In the genomic region with DNA sequence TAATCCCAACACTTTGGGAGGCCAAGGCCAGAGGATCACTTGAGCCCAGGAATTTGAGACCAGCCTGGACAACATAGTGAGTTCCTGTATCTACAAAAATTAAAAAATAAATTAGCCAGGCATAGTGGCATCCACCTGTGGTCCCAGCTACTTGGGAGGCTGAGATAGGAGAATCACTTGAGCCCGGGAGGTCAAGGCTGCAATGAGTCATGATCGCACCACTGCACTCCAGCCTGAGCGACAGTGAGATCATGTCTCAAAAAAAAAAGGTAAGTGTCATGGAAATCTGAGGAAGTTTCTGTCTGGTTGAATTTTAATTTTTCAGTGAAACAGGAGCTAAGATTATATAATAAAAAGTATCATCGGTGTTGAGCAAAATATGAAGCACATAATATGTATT, we compare ENCODE assay signal across 1 cellular context.
TF ChIP-seq lines count a peak whose summit lies in the region.

No MANE protein-coding gene starts in this region.

TF ChIP-seq in GM12878, 131 proteins besides CTCF, POLR2A, EP300 and RAD21:
- TF ChIP-seq, protein P1, sequence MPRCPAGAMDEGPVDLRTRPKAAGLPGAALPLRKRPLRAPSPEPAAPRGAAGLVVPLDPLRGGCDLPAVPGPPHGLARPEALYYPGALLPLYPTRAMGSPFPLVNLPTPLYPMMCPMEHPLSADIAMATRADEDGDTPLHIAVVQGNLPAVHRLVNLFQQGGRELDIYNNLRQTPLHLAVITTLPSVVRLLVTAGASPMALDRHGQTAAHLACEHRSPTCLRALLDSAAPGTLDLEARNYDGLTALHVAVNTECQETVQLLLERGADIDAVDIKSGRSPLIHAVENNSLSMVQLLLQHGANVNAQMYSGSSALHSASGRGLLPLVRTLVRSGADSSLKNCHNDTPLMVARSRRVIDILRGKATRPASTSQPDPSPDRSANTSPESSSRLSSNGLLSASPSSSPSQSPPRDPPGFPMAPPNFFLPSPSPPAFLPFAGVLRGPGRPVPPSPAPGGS (IDR thresholded peaks at IDR 0.05; ENCODE audit: borderline replicate concordance, insufficient read depth, low read depth, low read length, poor library complexity, severe bottlenecking): peak; percentile 67
- no peak for TF ChIP-seq NRF1 (conservative IDR thresholded peaks at IDR 0.05; ENCODE audit: low read depth, low read length)
